ENCODE assay signal across 8 cellular contexts in the genomic region with DNA sequence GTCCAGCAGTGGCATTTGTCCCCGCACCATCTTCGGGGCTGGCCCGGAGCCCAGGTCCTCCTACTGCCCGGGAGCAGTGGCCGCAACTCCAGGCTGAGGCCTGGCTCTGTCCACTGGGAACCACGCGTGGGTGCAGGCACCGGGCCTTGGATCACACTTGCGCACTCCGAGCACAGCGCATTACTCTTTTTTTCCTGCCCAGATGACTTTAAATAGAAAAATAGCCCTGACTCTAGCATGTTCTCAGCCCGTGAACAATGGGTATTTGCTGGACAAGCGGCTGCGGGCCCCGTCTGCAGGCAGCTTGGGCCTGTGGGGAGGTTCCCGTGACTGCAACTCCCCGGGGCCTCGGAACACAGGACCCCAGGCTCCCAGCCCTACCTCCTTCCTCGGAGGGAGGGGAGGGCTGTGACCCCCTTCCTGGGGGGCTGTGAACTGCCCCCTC.
DNase-seq lines count a peak whose midpoint lies in the region; ATAC-seq and TF ChIP-seq lines count a peak whose summit lies in the region.

No MANE protein-coding gene starts in this region.

- intact Hi-C loops in right cardiac atrium (cut with DNase I) (no loop called here), psoas muscle (cut with DNase I) (no loop called here)

- TF ChIP-seq CTCF in psoas muscle (IDR thresholded peaks at IDR 0.05): no peak

- H3K27ac ChIP-seq in angular gyrus (ENCODE audit: low read depth, low read length): peak overlapping the region; percentile 16
- H3K27ac ChIP-seq in right cardiac atrium (ENCODE audit: low read length): peak overlapping the region; percentile 43
- no peak overlapping the region for H3K27ac ChIP-seq in psoas muscle

- DNase-seq in COLO829 (ENCODE audit: low spot score) (peak; percentile 37), right cardiac atrium (peak; percentile 87 to 92 (median 89)), psoas muscle (peak; percentile 59 to 63), DMS 273 (lab: John Stamatoyannopoulos, UW; ENCODE audit: unreplicated experiment) (no peak), occipital lobe (lab: John Stamatoyannopoulos, UW) (no peak), NCI-H146 treated with DMSO at 0.1 percent for 48 hours (lab: John Stamatoyannopoulos, UW; ENCODE audit: unreplicated experiment) (no peak), activated gamma-delta T cell treated with Interleukin-2 at 50 U/mL for 16 hours (no peak)

- H3K27me3 ChIP-seq in right cardiac atrium (ENCODE audit: control insufficient read depth, insufficient read depth) (no peaks in the 10 kb centered on the region), psoas muscle (ENCODE audit: insufficient read depth in 3 of 3, low read length in 2 of 3) (peaks cover 0 to 50% (median 20%) of the 10 kb centered on the region in 3 donors)

- ATAC-seq in right cardiac atrium: peak; percentile 81 to 85
- ATAC-seq in psoas muscle: peak; percentile 39 to 65 (median 56)

- H3K4me1 ChIP-seq in right cardiac atrium (ENCODE audit: control insufficient read depth, insufficient read depth, low read length): peaks cover 4% of the 10 kb centered on the region
- no peaks in the 10 kb centered on the region for H3K4me1 ChIP-seq in psoas muscle

- H3K9me3 ChIP-seq in right cardiac atrium (ENCODE audit: control insufficient read depth, low read length) (no peaks in the 10 kb centered on the region), psoas muscle (no peaks in the 10 kb centered on the region)

- WGBS in right cardiac atrium: 5% methylated on average over 19 of the region's 19 CpGs
- WGBS in psoas muscle, 3 donors: 2 to 3% (median 2%) methylated on average over 17 to 19 of the region's 19 CpGs

- H3K4me3 ChIP-seq in right cardiac atrium (ENCODE audit: low read length) (peak overlapping the region; percentile 72), psoas muscle (peak overlapping the region; percentile 58)

- no peaks in the 10 kb centered on the region for H3K36me3 ChIP-seq in psoas muscle (ENCODE audit: insufficient read depth in 1 of 2, low read depth in 1 of 2)

Comparison
In these comparisons a context has a peak if more than half of its experiments do, and no peak if none do; other contexts are left out.
1. DNase-seq: peak in COLO829 (single experiment), right cardiac atrium (3 of 3) and psoas muscle (2 of 2); none in DMS 273 (single experiment), occipital lobe (single experiment), NCI-H146 treated with DMSO at 0.1 percent for 48 hours (single experiment) and activated gamma-delta T cell treated with Interleukin-2 at 50 U/mL for 16 hours (single experiment).